ENCODE assay signal across 1 cellular context in the genomic region with DNA sequence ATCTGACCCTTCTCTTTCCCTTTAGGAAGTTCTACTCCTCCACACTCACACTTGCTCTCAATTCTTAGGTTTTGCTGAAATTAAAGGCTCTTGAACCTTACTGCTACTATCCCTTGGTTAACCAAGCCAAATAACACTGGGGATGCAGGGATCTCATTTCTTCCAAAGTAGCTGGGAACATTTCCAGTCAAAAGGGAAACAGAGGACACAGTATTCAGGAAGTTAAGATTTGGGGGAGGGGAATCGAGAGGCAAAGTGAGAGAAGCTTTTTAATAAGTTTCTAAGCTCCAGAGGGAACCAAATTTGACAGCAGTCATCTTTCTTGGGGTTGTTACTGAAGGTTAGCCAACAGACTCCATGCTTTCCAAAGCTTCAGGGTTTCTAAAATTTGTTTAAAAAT.
TF ChIP-seq lines count a peak whose summit lies in the region.

No MANE protein-coding gene starts in this region.

TF ChIP-seq in GM12878, 131 proteins besides CTCF, POLR2A, EP300 and RAD21:
- TF ChIP-seq CBX5 (IDR thresholded peaks at IDR 0.05; ENCODE audit: low read depth) = no peak
- TF ChIP-seq, protein P1, sequence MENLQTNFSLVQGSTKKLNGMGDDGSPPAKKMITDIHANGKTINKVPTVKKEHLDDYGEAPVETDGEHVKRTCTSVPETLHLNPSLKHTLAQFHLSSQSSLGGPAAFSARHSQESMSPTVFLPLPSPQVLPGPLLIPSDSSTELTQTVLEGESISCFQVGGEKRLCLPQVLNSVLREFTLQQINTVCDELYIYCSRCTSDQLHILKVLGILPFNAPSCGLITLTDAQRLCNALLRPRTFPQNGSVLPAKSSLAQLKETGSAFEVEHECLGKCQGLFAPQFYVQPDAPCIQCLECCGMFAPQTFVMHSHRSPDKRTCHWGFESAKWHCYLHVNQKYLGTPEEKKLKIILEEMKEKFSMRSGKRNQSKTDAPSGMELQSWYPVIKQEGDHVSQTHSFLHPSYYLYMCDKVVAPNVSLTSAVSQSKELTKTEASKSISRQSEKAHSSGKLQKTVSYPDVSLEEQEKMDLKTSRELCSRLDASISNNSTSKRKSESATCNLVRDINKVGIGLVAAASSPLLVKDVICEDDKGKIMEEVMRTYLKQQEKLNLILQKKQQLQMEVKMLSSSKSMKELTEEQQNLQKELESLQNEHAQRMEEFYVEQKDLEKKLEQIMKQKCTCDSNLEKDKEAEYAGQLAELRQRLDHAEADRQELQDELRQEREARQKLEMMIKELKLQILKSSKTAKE (IDR thresholded peaks at IDR 0.05; ENCODE audit: low read depth, poor library complexity, severe bottlenecking) = no peak
- no peak for TF ChIP-seq NRF1 (conservative IDR thresholded peaks at IDR 0.05; ENCODE audit: low read depth, low read length)
- TF ChIP-seq MYC (IDR thresholded peaks at IDR 0.05; ENCODE audit: insufficient read depth, insufficient read length, insufficient replicate concordance, low read length, severe bottlenecking) = no peak
- TF ChIP-seq HDAC2 (IDR thresholded peaks at IDR 0.05) = no peak
- TF ChIP-seq MYB (IDR thresholded peaks at IDR 0.05; ENCODE audit: borderline replicate concordance, low read depth, low read length) = no peak
- TF ChIP-seq, protein P2, sequence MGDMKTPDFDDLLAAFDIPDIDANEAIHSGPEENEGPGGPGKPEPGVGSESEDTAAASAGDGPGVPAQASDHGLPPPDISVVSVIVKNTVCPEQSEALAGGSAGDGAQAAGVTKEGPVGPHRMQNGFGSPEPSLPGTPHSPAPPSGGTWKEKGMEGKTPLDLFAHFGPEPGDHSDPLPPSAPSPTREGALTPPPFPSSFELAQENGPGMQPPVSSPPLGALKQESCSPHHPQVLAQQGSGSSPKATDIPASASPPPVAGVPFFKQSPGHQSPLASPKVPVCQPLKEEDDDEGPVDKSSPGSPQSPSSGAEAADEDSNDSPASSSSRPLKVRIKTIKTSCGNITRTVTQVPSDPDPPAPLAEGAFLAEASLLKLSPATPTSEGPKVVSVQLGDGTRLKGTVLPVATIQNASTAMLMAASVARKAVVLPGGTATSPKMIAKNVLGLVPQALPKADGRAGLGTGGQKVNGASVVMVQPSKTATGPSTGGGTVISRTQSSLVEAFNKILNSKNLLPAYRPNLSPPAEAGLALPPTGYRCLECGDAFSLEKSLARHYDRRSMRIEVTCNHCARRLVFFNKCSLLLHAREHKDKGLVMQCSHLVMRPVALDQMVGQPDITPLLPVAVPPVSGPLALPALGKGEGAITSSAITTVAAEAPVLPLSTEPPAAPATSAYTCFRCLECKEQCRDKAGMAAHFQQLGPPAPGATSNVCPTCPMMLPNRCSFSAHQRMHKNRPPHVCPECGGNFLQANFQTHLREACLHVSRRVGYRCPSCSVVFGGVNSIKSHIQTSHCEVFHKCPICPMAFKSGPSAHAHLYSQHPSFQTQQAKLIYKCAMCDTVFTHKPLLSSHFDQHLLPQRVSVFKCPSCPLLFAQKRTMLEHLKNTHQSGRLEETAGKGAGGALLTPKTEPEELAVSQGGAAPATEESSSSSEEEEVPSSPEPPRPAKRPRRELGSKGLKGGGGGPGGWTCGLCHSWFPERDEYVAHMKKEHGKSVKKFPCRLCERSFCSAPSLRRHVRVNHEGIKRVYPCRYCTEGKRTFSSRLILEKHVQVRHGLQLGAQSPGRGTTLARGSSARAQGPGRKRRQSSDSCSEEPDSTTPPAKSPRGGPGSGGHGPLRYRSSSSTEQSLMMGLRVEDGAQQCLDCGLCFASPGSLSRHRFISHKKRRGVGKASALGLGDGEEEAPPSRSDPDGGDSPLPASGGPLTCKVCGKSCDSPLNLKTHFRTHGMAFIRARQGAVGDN (IDR thresholded peaks at IDR 0.05) = no peak
- no peak for TF ChIP-seq SIN3A (IDR thresholded peaks at IDR 0.05; ENCODE audit: low read depth, low read length)
- TF ChIP-seq, protein P3, sequence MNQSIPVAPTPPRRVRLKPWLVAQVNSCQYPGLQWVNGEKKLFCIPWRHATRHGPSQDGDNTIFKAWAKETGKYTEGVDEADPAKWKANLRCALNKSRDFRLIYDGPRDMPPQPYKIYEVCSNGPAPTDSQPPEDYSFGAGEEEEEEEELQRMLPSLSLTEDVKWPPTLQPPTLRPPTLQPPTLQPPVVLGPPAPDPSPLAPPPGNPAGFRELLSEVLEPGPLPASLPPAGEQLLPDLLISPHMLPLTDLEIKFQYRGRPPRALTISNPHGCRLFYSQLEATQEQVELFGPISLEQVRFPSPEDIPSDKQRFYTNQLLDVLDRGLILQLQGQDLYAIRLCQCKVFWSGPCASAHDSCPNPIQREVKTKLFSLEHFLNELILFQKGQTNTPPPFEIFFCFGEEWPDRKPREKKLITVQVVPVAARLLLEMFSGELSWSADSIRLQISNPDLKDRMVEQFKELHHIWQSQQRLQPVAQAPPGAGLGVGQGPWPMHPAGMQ (IDR thresholded peaks at IDR 0.05; ENCODE audit: borderline replicate concordance) = no peak
- TF ChIP-seq, protein P4, sequence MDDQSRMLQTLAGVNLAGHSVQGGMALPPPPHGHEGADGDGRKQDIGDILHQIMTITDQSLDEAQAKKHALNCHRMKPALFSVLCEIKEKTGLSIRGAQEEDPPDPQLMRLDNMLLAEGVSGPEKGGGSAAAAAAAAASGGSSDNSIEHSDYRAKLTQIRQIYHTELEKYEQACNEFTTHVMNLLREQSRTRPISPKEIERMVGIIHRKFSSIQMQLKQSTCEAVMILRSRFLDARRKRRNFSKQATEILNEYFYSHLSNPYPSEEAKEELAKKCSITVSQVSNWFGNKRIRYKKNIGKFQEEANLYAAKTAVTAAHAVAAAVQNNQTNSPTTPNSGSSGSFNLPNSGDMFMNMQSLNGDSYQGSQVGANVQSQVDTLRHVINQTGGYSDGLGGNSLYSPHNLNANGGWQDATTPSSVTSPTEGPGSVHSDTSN (IDR thresholded peaks at IDR 0.05; ENCODE audit: insufficient replicate concordance, low read depth, low read length) = no peak
- TF ChIP-seq RFX5 (IDR thresholded peaks at IDR 0.05; ENCODE audit: low read depth, low read length) = no peak
- no peak for TF ChIP-seq SRF (IDR thresholded peaks at IDR 0.05; ENCODE audit: low read depth in 2 of 2, low read length in 2 of 2)
- no peak for TF ChIP-seq NR2C2 (IDR thresholded peaks at IDR 0.05; ENCODE audit: borderline replicate concordance, control insufficient read depth, insufficient read length, low read depth)
- TF ChIP-seq ZNF384 (IDR thresholded peaks at IDR 0.05; ENCODE audit: borderline replicate concordance, low read depth, low read length) = no peak
- TF ChIP-seq HDAC6 (IDR thresholded peaks at IDR 0.05; ENCODE audit: unreplicated experiment) = no peak
- TF ChIP-seq, protein P5, sequence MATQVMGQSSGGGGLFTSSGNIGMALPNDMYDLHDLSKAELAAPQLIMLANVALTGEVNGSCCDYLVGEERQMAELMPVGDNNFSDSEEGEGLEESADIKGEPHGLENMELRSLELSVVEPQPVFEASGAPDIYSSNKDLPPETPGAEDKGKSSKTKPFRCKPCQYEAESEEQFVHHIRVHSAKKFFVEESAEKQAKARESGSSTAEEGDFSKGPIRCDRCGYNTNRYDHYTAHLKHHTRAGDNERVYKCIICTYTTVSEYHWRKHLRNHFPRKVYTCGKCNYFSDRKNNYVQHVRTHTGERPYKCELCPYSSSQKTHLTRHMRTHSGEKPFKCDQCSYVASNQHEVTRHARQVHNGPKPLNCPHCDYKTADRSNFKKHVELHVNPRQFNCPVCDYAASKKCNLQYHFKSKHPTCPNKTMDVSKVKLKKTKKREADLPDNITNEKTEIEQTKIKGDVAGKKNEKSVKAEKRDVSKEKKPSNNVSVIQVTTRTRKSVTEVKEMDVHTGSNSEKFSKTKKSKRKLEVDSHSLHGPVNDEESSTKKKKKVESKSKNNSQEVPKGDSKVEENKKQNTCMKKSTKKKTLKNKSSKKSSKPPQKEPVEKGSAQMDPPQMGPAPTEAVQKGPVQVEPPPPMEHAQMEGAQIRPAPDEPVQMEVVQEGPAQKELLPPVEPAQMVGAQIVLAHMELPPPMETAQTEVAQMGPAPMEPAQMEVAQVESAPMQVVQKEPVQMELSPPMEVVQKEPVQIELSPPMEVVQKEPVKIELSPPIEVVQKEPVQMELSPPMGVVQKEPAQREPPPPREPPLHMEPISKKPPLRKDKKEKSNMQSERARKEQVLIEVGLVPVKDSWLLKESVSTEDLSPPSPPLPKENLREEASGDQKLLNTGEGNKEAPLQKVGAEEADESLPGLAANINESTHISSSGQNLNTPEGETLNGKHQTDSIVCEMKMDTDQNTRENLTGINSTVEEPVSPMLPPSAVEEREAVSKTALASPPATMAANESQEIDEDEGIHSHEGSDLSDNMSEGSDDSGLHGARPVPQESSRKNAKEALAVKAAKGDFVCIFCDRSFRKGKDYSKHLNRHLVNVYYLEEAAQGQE (IDR thresholded peaks at IDR 0.05; ENCODE audit: low read depth, low read length) = no peak
- TF ChIP-seq TCF7 (IDR thresholded peaks at IDR 0.05; ENCODE audit: borderline replicate concordance) = no peak
TF ChIP-seq in GM12878: peak in this region for 0.
